ENCODE assay signal across 1 cellular context in the genomic region with DNA sequence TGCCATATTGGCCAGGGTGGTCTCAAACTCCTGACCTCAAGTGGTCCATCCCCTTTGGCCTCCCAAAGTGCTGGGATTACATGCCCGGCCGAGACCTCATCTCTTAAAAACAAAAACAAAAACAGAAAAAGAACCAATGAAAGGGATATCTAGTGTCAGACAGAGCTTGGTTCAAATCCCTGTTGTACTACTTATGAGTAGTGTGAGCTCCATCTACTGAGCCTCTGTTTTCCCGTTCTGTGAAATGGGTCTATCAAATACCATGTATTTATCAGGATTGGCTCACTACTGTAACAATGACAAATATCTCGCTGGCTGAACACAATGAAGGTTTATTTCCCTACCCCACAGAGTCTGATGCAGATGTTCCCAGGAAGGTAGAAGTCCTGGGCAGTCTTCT.
TF ChIP-seq lines count a peak whose summit lies in the region.

No MANE protein-coding gene starts in this region.

TF ChIP-seq in H1, 55 proteins besides CTCF, POLR2A, EP300 and RAD21:
- TF ChIP-seq POLR2AphosphoS5 (IDR thresholded peaks at IDR 0.05; ENCODE audit: low read depth, low read length) (no peak), KDM1A (IDR thresholded peaks at IDR 0.05; ENCODE audit: borderline replicate concordance, low read length) (peak; percentile 74; the same call in 1 of the 2 replicates)
